ENCODE assay signal across 8 cellular contexts in the genomic region with DNA sequence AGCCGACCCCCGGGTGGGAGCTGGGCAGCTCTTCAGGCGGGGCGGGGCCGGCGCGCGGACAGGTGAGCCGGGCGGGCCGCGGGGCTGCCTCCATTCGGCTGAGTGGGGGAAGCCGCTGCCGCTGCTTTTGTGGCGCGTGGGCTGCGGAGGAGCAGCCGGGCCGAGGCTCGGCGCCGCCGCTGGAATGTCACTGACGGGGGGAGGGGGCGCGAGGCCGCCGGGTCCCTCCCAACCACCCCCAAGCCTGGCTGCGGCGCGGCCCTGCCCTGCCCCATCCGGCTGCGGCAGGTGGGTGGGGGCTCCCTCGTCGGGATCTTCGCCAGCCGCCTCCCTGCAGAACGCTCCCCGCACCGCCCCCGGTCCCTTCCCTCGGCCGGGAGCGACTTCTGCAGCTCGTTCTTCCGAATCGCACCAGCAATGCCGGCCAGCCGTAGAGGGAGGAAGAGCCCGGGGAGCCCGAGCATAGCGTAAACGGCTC. TPM values are rescaled to one million over a fixed set of nuclear protein-coding genes. Genes with fewer than 3 reads are reported as not detected.
DNase-seq lines count a peak whose midpoint lies in the region; ATAC-seq and TF ChIP-seq lines count a peak whose summit lies in the region.

No MANE protein-coding gene starts in this region.

- H3K9me3 ChIP-seq in lower lobe of right lung, result no peaks in the 10 kb centered on the region

- H3K27ac ChIP-seq in cingulate gyrus (ENCODE audit: low read depth, low read length) (peak overlapping the region; percentile 84), lower lobe of right lung (peak overlapping the region; percentile 96)

- intact Hi-C loops in lower lobe of right lung (cut with DNase I), result no loop called here

- H3K27me3 ChIP-seq in lower lobe of right lung (ENCODE audit: low read depth), result no peaks in the 10 kb centered on the region

- DNase-seq in COLO668 (lab: John Stamatoyannopoulos, UW; ENCODE audit: unreplicated experiment) (peak; percentile 79), lower lobe of right lung (peak; percentile 68), KG1 (lab: John Stamatoyannopoulos, UW) (no peak)
- DNase-seq in stimulated activated CD4-positive, alpha-beta T cell treated with anti-CD3 and anti-CD28 coated beads, TNF-alpha, amount 100 ng/mL, for 24 hours (ENCODE audit: low read depth in 3 of 3), result peak; percentile 10 to 60 (median 29)

- TF ChIP-seq CTCF in lower lobe of right lung (IDR thresholded peaks at IDR 0.05), result no peak

- H3K4me3 ChIP-seq in lower lobe of right lung, result peak overlapping the region; percentile 99

- peak; percentile 35 for ATAC-seq in GM19351 (IDR thresholded peaks at IDR 0.05; ENCODE audit: unreplicated experiment)
- peak; percentile 22 for ATAC-seq in HG03457 (IDR thresholded peaks at IDR 0.05; ENCODE audit: unreplicated experiment)
- ATAC-seq in SK-N-SH treated with all-trans-retinoic acid at 6 μM for 48 hours, result peak; percentile 10
- ATAC-seq in lower lobe of right lung, result peak; percentile 56 to 62

- no peaks in the 10 kb centered on the region for H3K36me3 ChIP-seq in lower lobe of right lung

- peaks cover 68% of the 10 kb centered on the region for H3K4me1 ChIP-seq in lower lobe of right lung

TF ChIP-seq in SK-N-SH treated with all-trans-retinoic acid at 6 μM for 48 hours, 23 proteins besides CTCF, POLR2A, EP300 and RAD21:
- TF ChIP-seq ARNTL (CRISPR knock-in tag; IDR thresholded peaks at IDR 0.05; ENCODE audit: borderline replicate concordance, low read depth) (no peak), GLIS3 (CRISPR knock-in tag; IDR thresholded peaks at IDR 0.05) (no peak), ZFP3 (CRISPR knock-in tag; IDR thresholded peaks at IDR 0.05) (no peak; the same call in 1 of the 2 replicates), CREB5 (CRISPR knock-in tag; IDR thresholded peaks at IDR 0.05; ENCODE audit: low read depth) (no peak), ZNF8 (CRISPR knock-in tag; IDR thresholded peaks at IDR 0.05) (no peak), ESRRG (CRISPR knock-in tag; IDR thresholded peaks at IDR 0.05) (no peak), OSR1 (CRISPR knock-in tag; IDR thresholded peaks at IDR 0.05) (no peak), ZC3H10 (CRISPR knock-in tag; IDR thresholded peaks at IDR 0.05) (no peak), PPARA (CRISPR knock-in tag; IDR thresholded peaks at IDR 0.05; ENCODE audit: borderline replicate concordance) (no peak), CSDC2 (CRISPR knock-in tag; IDR thresholded peaks at IDR 0.05) (no peak), BACH2 (CRISPR knock-in tag; IDR thresholded peaks at IDR 0.05; ENCODE audit: borderline replicate concordance) (no peak), RARB (CRISPR knock-in tag; IDR thresholded peaks at IDR 0.05) (no peak), ZNF565 (CRISPR knock-in tag; conservative IDR thresholded peaks at IDR 0.05; ENCODE audit: low read depth) (no peak), ZFP30 (CRISPR knock-in tag; IDR thresholded peaks at IDR 0.05) (no peak), TCF4 (CRISPR knock-in tag; IDR thresholded peaks at IDR 0.05; ENCODE audit: borderline replicate concordance) (no peak), SNAI2 (CRISPR knock-in tag; IDR thresholded peaks at IDR 0.05) (no peak), ZNF70 (CRISPR knock-in tag; IDR thresholded peaks at IDR 0.05) (no peak)
- TF ChIP-seq, protein P1, sequence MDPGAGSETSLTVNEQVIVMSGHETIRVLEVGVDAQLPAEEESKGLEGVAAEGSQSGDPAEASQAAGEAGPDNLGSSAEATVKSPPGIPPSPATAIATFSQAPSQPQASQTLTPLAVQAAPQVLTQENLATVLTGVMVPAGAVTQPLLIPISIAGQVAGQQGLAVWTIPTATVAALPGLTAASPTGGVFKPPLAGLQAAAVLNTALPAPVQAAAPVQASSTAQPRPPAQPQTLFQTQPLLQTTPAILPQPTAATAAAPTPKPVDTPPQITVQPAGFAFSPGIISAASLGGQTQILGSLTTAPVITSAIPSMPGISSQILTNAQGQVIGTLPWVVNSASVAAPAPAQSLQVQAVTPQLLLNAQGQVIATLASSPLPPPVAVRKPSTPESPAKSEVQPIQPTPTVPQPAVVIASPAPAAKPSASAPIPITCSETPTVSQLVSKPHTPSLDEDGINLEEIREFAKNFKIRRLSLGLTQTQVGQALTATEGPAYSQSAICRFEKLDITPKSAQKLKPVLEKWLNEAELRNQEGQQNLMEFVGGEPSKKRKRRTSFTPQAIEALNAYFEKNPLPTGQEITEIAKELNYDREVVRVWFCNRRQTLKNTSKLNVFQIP (CRISPR knock-in tag; IDR thresholded peaks at IDR 0.05; ENCODE audit: borderline replicate concordance, low read depth), result no peak
- TF ChIP-seq, protein P2, sequence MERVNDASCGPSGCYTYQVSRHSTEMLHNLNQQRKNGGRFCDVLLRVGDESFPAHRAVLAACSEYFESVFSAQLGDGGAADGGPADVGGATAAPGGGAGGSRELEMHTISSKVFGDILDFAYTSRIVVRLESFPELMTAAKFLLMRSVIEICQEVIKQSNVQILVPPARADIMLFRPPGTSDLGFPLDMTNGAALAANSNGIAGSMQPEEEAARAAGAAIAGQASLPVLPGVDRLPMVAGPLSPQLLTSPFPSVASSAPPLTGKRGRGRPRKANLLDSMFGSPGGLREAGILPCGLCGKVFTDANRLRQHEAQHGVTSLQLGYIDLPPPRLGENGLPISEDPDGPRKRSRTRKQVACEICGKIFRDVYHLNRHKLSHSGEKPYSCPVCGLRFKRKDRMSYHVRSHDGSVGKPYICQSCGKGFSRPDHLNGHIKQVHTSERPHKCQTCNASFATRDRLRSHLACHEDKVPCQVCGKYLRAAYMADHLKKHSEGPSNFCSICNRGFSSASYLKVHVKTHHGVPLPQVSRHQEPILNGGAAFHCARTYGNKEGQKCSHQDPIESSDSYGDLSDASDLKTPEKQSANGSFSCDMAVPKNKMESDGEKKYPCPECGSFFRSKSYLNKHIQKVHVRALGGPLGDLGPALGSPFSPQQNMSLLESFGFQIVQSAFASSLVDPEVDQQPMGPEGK (CRISPR knock-in tag; IDR thresholded peaks at IDR 0.05; ENCODE audit: borderline replicate concordance), result no peak
- TF ChIP-seq, protein P3, sequence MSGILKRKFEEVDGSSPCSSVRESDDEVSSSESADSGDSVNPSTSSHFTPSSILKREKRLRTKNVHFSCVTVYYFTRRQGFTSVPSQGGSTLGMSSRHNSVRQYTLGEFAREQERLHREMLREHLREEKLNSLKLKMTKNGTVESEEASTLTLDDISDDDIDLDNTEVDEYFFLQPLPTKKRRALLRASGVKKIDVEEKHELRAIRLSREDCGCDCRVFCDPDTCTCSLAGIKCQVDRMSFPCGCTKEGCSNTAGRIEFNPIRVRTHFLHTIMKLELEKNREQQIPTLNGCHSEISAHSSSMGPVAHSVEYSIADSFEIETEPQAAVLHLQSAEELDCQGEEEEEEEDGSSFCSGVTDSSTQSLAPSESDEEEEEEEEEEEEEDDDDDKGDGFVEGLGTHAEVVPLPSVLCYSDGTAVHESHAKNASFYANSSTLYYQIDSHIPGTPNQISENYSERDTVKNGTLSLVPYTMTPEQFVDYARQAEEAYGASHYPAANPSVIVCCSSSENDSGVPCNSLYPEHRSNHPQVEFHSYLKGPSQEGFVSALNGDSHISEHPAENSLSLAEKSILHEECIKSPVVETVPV (CRISPR knock-in tag; IDR thresholded peaks at IDR 0.05), result no peak

RNA-seq across cellular contexts. Expression of gene SPTAN1, which starts 0.4 kb away (rescaled TPM):
- 305 TPM for total RNA-seq in lower lobe of right lung

RNA-seq across cellular contexts. Expression of gene GLE1, which starts 48.3 kb away (rescaled TPM):
- 24.5 TPM for total RNA-seq in lower lobe of right lung
